8 cellular contexts compared by ENCODE assay signal in genomic region chr1:204806943-204807624, GRCh38.
DNase-seq lines count a peak whose midpoint lies in the region; ATAC-seq, FAIRE-seq and TF ChIP-seq lines count a peak whose summit lies in the region.

No MANE protein-coding gene starts in this region.

- H3K36me3 ChIP-seq in HUES48 (ENCODE audit: control insufficient read depth, insufficient read depth, low read length), result no peaks in the 10 kb centered on the region
- H3K36me3 ChIP-seq in endothelial cell of umbilical vein (ENCODE audit: control insufficient read depth in 2 of 2, extremely low read depth in 1 of 2, insufficient read depth in 2 of 2, low read length in 2 of 2), result no peaks in the 10 kb centered on the region

- H3K4me2 ChIP-seq in endothelial cell of umbilical vein (ENCODE audit: insufficient read depth, low read length), result peak overlapping the region; percentile 51

- H2AFZ ChIP-seq in endothelial cell of umbilical vein (ENCODE audit: low read depth, low read length), result peak overlapping the region; percentile 45

- H3K9ac ChIP-seq in HUES48 (ENCODE audit: low read depth, low read length), result peak overlapping the region; percentile 52
- no peak overlapping the region for H3K9ac ChIP-seq in endothelial cell of umbilical vein (replicated peaks; ENCODE audit: extremely low read depth, insufficient read depth, low read length)

- no TSS peak for BruUV-seq in endothelial cell of umbilical vein (replicated peaks; lab: Mats Ljungman, UMichigan)

- peaks cover 4% of the 10 kb centered on the region for H3K27me3 ChIP-seq in HUES48 (ENCODE audit: control insufficient read depth, insufficient read depth, low read length)
- H3K27me3 ChIP-seq in endothelial cell of umbilical vein (ENCODE audit: control insufficient read depth in 2 of 2, insufficient read depth in 2 of 2, low read length in 2 of 2), result peaks cover 2 to 3% of the 10 kb centered on the region in 2 experiments

- dilution Hi-C loops in endothelial cell of umbilical vein (cut with MboI; ENCODE audit: extremely low pct_ligation_motif_present, low sequenced_read_pairs), result no loop called here

- peak; percentile 91 to 100 for TF ChIP-seq CTCF in endothelial cell of umbilical vein (IDR thresholded peaks at IDR 0.05; ENCODE audit: extremely low read depth in 1 of 2, insufficient read depth in 1 of 2, low read depth in 1 of 2, low read length in 2 of 2)

- H3K4me1 ChIP-seq in HUES48 (ENCODE audit: control insufficient read depth, insufficient read depth, low read length) (peaks cover 10% of the 10 kb centered on the region), endothelial cell of umbilical vein (ENCODE audit: control insufficient read depth, extremely low read depth, insufficient read depth, low read length) (no peaks in the 10 kb centered on the region)

- H3K4me3 ChIP-seq in HUES48 (ENCODE audit: low read depth, low read length), result peak overlapping the region; percentile 82
- peak overlapping the region in 2 of 3 experiments; percentile 33 to 40 for H3K4me3 ChIP-seq in endothelial cell of umbilical vein (replicated peaks in 1 of 3; ENCODE audit: insufficient read depth in 1 of 3, low read depth in 1 of 3, low read length in 3 of 3)

- TF ChIP-seq POLR2A in endothelial cell of umbilical vein (IDR thresholded peaks at IDR 0.05; ENCODE audit: low read depth, low read length), result no peak

- ATAC-seq in GM21515 (IDR thresholded peaks at IDR 0.05; ENCODE audit: unreplicated experiment), result peak; percentile 90

- no peaks in the 10 kb centered on the region for H4K20me1 ChIP-seq in endothelial cell of umbilical vein (replicated peaks; ENCODE audit: control insufficient read depth, extremely low read depth, insufficient read depth, low read length)

- DNase-seq in COLO668 (lab: John Stamatoyannopoulos, UW; ENCODE audit: unreplicated experiment) (peak; percentile 89), NOMO-1 treated with DMSO at 0.1 percent for 48 hours (lab: John Stamatoyannopoulos, UW; ENCODE audit: unreplicated experiment) (peak; percentile 75), endothelial cell of umbilical vein (ENCODE audit: low read depth, low spot score) (peak; percentile 81), middle frontal gyrus (ENCODE audit: extremely low spot score, low spot score) (peak; percentile 89)
- peak; percentile 67 for DNase-seq in activated CD8-positive, alpha-beta memory T cell treated with anti-CD3 and anti-CD28 coated beads, Interleukin-2, amount 50 U/mL, for 24 hours (ENCODE audit: extremely low read depth)
- peak; percentile 59 to 67 for DNase-seq in stimulated activated CD8-positive, alpha-beta memory T cell treated with anti-CD3 and anti-CD28 coated beads, Interleukin-15, amount 100 ng/mL, for 4 hours (ENCODE audit: low read depth in 2 of 2)

- H3K79me2 ChIP-seq in endothelial cell of umbilical vein (ENCODE audit: control insufficient read depth, insufficient read depth, low read length), result no peaks in the 10 kb centered on the region

- CTCF ChIA-PET in endothelial cell of umbilical vein (lab: Charles Lee), result interaction anchor here (0.6 to 3.8 kb wide), 102 partner anchors 10 to 1741 kb away, joined by 3 to 265 read pairs (median 5); partner anchors contain the start of genes GOLT1A, MDM4, PIK3C2B and TMCC2

- H3K9me3 ChIP-seq in HUES48 (ENCODE audit: control insufficient read depth, insufficient read depth, low read length) (no peaks in the 10 kb centered on the region), endothelial cell of umbilical vein (replicated peaks; ENCODE audit: control insufficient read depth, insufficient read depth, low read length) (no peaks in the 10 kb centered on the region)

- POLR2A ChIA-PET in endothelial cell of umbilical vein (lab: Charles Lee), result no interaction called here

- no peaks in the 10 kb centered on the region for H3K9me1 ChIP-seq in endothelial cell of umbilical vein (replicated peaks; ENCODE audit: control insufficient read depth, extremely low read depth, insufficient read depth, low read length)

- no peak overlapping the region for H3K27ac ChIP-seq in HUES48 (ENCODE audit: low read depth, low read length)
- H3K27ac ChIP-seq in endothelial cell of umbilical vein (ENCODE audit: insufficient read depth, low read depth, low read length), result no peak overlapping the region

- intact Hi-C loops in endothelial cell of umbilical vein (cut with micrococcal nuclease), result loop anchor here (1.0 to 10.0 kb wide), 4 partner anchors 16 to 362 kb away; no protein-coding TSS in a partner anchor

- FAIRE-seq in endothelial cell of umbilical vein (lab: Jason Lieb, UNC), result peak; percentile 81

TF ChIP-seq in endothelial cell of umbilical vein, 7 proteins besides CTCF, POLR2A, EP300 and RAD21:
- no peak for TF ChIP-seq JUN (IDR thresholded peaks at IDR 0.05; ENCODE audit: borderline replicate concordance, insufficient read depth, insufficient read length, low read depth)
- no peak for TF ChIP-seq EZH2 (IDR thresholded peaks at IDR 0.05; ENCODE audit: borderline replicate concordance, low read depth, low read length, severe bottlenecking)
- no peak for TF ChIP-seq MAX (IDR thresholded peaks at IDR 0.05; ENCODE audit: insufficient read depth, insufficient read length)
- no peak for TF ChIP-seq POLR2AphosphoS5 (IDR thresholded peaks at IDR 0.05; ENCODE audit: insufficient read depth, low read depth, low read length)
- no peak for TF ChIP-seq FOS (IDR thresholded peaks at IDR 0.05; ENCODE audit: borderline replicate concordance, insufficient read depth, low read length)
- no peak for TF ChIP-seq GATA2 (IDR thresholded peaks at IDR 0.05; ENCODE audit: insufficient read depth, insufficient read length, low read depth, low read length)
- no peak for TF ChIP-seq MYC (IDR thresholded peaks at IDR 0.05; ENCODE audit: low read depth, low read length)
